In the genomic region with DNA sequence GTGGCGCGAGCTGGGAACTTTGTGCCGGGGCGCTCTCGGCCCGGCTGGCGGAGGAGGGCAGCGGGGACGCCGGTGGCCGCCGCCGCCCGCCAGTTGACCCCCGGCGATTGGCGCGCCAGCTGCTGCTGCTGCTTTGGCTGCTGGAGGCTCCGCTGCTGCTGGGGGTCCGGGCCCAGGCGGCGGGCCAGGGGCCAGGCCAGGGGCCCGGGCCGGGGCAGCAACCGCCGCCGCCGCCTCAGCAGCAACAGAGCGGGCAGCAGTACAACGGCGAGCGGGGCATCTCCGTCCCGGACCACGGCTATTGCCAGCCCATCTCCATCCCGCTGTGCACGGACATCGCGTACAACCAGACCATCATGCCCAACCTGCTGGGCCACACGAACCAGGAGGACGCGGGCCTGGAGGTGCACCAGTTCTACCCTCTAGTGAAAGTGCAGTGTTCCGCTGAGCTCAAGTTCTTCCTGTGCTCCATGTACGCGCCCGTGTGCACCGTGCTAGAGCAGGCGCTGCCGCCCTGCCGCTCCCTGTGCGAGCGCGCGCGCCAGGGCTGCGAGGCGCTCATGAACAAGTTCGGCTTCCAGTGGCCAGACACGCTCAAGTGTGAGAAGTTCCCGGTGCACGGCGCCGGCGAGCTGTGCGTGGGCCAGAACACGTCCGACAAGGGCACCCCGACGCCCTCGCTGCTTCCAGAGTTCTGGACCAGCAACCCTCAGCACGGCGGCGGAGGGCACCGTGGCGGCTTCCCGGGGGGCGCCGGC, we compare ENCODE assay signal across 1 cellular context.
A peak's percentile ranks its signal among the peaks of the same experiment; 100 is the strongest.
TF ChIP-seq lines count a peak whose summit lies in the region.

No MANE protein-coding gene starts in this region.

TF ChIP-seq in H1, 55 proteins besides CTCF, POLR2A, EP300 and RAD21:
- TF ChIP-seq GABPA (IDR thresholded peaks at IDR 0.05; ENCODE audit: borderline replicate concordance, insufficient read depth, low read length) (0 out of 2 replicates have a peak, but pooled peaks have one; percentile 8), KDM4A (IDR thresholded peaks at IDR 0.05; ENCODE audit: low read depth, low read length, severe bottlenecking) (peak; percentile 69), EZH2 (IDR thresholded peaks at IDR 0.05; ENCODE audit: low read depth, low read length, severe bottlenecking) (no peak), SRF (IDR thresholded peaks at IDR 0.05; ENCODE audit: low read depth, low read length) (no peak), CBX5 (IDR thresholded peaks at IDR 0.05; ENCODE audit: low read depth, low read length) (no peak)
- TF ChIP-seq, protein P1, sequence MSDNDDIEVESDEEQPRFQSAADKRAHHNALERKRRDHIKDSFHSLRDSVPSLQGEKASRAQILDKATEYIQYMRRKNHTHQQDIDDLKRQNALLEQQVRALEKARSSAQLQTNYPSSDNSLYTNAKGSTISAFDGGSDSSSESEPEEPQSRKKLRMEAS (IDR thresholded peaks at IDR 0.05), result peak; percentile 63; the same call in 1 of the 2 replicates
- TF ChIP-seq, protein P2, sequence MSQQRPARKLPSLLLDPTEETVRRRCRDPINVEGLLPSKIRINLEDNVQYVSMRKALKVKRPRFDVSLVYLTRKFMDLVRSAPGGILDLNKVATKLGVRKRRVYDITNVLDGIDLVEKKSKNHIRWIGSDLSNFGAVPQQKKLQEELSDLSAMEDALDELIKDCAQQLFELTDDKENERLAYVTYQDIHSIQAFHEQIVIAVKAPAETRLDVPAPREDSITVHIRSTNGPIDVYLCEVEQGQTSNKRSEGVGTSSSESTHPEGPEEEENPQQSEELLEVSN (IDR thresholded peaks at IDR 0.05), result peak; percentile 65
